In the genomic region with DNA sequence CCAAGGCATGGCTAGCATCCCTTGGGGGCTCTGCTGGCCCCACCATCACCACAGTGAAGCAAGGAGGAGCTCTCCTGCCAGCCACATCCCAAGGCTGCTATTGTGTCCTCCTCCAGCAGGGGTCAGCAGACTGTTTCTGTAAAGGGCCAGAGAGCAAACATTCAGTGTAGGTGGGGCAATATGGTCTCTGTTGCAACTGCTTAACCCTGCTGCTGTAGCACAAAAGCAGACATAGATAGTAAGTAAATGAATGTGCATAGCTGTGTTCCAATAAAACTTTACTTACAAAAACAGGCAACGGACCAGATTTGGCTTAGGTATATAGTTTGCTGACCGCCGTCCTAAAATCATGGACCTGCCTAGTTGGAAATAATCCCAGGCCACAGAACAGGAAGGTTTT, we compare ENCODE assay signal across 1 cellular context.
A peak's percentile ranks its signal among the peaks of the same experiment; 100 is the strongest.
TF ChIP-seq lines count a peak whose summit lies in the region.

No MANE protein-coding gene starts in this region.

TF ChIP-seq in HepG2, 621 proteins besides CTCF, POLR2A, EP300 and RAD21 (continued from another document):
- TF ChIP-seq ZKSCAN5 (CRISPR knock-in tag; IDR thresholded peaks at IDR 0.05): no peak
- no peak for TF ChIP-seq FOXA1 (IDR thresholded peaks at IDR 0.05)
- TF ChIP-seq FOXA1 (CRISPR knock-in tag; IDR thresholded peaks at IDR 0.05): peak; percentile 79
- peak; percentile 92 for TF ChIP-seq STAG1 (CRISPR knock-in tag; IDR thresholded peaks at IDR 0.05)
- peak; percentile 36; the same call in 1 of the 2 replicates for TF ChIP-seq ZNF788 (CRISPR knock-in tag; IDR thresholded peaks at IDR 0.05; ENCODE audit: borderline replicate concordance)
- TF ChIP-seq YY1 (IDR thresholded peaks at IDR 0.05; ENCODE audit: insufficient read depth, insufficient replicate concordance, low read depth, low read length): peak; percentile 49
- 0 out of 2 replicates have a peak, but pooled peaks have one; percentile 41 for TF ChIP-seq ZNF331 (CRISPR knock-in tag; IDR thresholded peaks at IDR 0.05)
- 0 out of 2 replicates have a peak, but pooled peaks have one; percentile 6 for TF ChIP-seq MAFF (IDR thresholded peaks at IDR 0.05; ENCODE audit: low read depth, low read length)
- TF ChIP-seq HOXA3 (CRISPR knock-in tag; IDR thresholded peaks at IDR 0.05): peak; percentile 21; the same call in 1 of the 2 replicates
- 0 out of 2 replicates have a peak, but pooled peaks have one; percentile 38 for TF ChIP-seq POGZ (CRISPR knock-in tag; IDR thresholded peaks at IDR 0.05)
- TF ChIP-seq THAP11 (CRISPR knock-in tag; IDR thresholded peaks at IDR 0.05): peak; percentile 45; the same call in 1 of the 2 replicates
- TF ChIP-seq RXRB (CRISPR knock-in tag; IDR thresholded peaks at IDR 0.05; ENCODE audit: borderline replicate concordance): peak; percentile 18; the same call in 1 of the 2 replicates
- TF ChIP-seq, protein P1, sequence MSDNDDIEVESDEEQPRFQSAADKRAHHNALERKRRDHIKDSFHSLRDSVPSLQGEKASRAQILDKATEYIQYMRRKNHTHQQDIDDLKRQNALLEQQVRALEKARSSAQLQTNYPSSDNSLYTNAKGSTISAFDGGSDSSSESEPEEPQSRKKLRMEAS (IDR thresholded peaks at IDR 0.05): peak; percentile 28; the same call in 1 of the 2 replicates
- TF ChIP-seq, protein P2, sequence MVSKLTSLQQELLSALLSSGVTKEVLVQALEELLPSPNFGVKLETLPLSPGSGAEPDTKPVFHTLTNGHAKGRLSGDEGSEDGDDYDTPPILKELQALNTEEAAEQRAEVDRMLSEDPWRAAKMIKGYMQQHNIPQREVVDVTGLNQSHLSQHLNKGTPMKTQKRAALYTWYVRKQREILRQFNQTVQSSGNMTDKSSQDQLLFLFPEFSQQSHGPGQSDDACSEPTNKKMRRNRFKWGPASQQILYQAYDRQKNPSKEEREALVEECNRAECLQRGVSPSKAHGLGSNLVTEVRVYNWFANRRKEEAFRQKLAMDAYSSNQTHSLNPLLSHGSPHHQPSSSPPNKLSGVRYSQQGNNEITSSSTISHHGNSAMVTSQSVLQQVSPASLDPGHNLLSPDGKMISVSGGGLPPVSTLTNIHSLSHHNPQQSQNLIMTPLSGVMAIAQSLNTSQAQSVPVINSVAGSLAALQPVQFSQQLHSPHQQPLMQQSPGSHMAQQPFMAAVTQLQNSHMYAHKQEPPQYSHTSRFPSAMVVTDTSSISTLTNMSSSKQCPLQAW (CRISPR knock-in tag; IDR thresholded peaks at IDR 0.05): 0 out of 2 replicates have a peak, but pooled peaks have one; percentile 27
- TF ChIP-seq, protein P3, sequence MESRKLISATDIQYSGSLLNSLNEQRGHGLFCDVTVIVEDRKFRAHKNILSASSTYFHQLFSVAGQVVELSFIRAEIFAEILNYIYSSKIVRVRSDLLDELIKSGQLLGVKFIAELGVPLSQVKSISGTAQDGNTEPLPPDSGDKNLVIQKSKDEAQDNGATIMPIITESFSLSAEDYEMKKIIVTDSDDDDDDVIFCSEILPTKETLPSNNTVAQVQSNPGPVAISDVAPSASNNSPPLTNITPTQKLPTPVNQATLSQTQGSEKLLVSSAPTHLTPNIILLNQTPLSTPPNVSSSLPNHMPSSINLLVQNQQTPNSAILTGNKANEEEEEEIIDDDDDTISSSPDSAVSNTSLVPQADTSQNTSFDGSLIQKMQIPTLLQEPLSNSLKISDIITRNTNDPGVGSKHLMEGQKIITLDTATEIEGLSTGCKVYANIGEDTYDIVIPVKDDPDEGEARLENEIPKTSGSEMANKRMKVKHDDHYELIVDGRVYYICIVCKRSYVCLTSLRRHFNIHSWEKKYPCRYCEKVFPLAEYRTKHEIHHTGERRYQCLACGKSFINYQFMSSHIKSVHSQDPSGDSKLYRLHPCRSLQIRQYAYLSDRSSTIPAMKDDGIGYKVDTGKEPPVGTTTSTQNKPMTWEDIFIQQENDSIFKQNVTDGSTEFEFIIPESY (CRISPR knock-in tag; IDR thresholded peaks at IDR 0.05): 0 out of 2 replicates have a peak, but pooled peaks have one; percentile 51
- TF ChIP-seq, protein P4, sequence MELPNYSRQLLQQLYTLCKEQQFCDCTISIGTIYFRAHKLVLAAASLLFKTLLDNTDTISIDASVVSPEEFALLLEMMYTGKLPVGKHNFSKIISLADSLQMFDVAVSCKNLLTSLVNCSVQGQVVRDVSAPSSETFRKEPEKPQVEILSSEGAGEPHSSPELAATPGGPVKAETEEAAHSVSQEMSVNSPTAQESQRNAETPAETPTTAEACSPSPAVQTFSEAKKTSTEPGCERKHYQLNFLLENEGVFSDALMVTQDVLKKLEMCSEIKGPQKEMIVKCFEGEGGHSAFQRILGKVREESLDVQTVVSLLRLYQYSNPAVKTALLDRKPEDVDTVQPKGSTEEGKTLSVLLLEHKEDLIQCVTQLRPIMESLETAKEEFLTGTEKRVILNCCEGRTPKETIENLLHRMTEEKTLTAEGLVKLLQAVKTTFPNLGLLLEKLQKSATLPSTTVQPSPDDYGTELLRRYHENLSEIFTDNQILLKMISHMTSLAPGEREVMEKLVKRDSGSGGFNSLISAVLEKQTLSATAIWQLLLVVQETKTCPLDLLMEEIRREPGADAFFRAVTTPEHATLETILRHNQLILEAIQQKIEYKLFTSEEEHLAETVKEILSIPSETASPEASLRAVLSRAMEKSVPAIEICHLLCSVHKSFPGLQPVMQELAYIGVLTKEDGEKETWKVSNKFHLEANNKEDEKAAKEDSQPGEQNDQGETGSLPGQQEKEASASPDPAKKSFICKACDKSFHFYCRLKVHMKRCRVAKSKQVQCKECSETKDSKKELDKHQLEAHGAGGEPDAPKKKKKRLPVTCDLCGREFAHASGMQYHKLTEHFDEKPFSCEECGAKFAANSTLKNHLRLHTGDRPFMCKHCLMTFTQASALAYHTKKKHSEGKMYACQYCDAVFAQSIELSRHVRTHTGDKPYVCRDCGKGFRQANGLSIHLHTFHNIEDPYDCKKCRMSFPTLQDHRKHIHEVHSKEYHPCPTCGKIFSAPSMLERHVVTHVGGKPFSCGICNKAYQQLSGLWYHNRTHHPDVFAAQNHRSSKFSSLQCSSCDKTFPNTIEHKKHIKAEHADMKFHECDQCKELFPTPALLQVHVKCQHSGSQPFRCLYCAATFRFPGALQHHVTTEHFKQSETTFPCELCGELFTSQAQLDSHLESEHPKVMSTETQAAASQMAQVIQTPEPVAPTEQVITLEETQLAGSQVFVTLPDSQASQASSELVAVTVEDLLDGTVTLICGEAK (IDR thresholded peaks at IDR 0.05): peak; percentile 78
- TF ChIP-seq, protein P4 (CRISPR knock-in tag; IDR thresholded peaks at IDR 0.05): peak; percentile 99
- peak; percentile 63 for TF ChIP-seq FOXA3 (CRISPR knock-in tag; IDR thresholded peaks at IDR 0.05)
- TF ChIP-seq HDAC2 (CRISPR knock-in tag; IDR thresholded peaks at IDR 0.05): peak; percentile 16; the same call in 1 of the 2 replicates
- no peak for TF ChIP-seq HIVEP1 (CRISPR knock-in tag; IDR thresholded peaks at IDR 0.05)
- 0 out of 2 replicates have a peak, but pooled peaks have one; percentile 37 for TF ChIP-seq ZNF644 (CRISPR knock-in tag; IDR thresholded peaks at IDR 0.05; ENCODE audit: low read depth)
